In genomic region chr5:9201011-9201410, GRCh38 we compare ENCODE assay signal across 7 cellular contexts.
"Had no signal": no experiment of that assay in that cellular context is flagged by ENCODE, and none has a peak within 500 bp of the region (broad histone marks: within the 10 kb centered on the region; RNA-seq: fewer than 3 reads in every experiment).

No MANE protein-coding gene starts in this region.

- H3K9me3 ChIP-seq: HAP-1 had no signal

- H3K27ac ChIP-seq: GM23248, HL-60 had no signal

- H3K4me3 Mint-ChIP-seq: HFFc6 had no signal

- H3K9me3 Mint-ChIP-seq: HFFc6 had no signal

- H3K36me3 ChIP-seq: HAP-1 had no signal

- H3K4me3 ChIP-seq: GM23248, HAP-1 had no signal

- DNase-seq: GM23248, GOT3, H7, HFFc6 had no signal

- H3K9ac ChIP-seq: GM23248 had no signal

- H3K4me1 ChIP-seq: HAP-1 had no signal

- ATAC-seq: HCT116 had no signal

- H2AFZ ChIP-seq: GM23248 had no signal
